ENCODE assay signal across 25 cellular contexts in the genomic region with DNA sequence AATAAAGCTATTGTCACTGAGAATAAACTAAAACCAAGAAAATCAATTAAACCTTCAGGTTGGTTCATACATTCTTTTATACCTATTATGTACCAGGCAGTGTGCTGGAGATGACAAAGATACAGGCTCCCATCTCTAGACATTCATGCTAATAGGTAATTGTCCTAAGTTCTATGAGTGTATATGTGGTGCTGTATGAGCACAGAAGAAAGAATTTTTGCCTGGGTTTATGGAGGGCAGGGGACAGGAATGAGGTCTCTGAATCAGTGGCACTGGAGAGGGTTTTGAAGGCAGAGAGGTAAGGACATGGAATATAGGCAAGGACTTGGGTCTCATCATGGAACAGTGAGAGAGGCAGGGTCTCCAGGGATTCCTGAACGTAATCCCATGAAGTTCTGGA. TPM values are rescaled to one million over a fixed set of nuclear protein-coding genes. Genes with fewer than 3 reads are reported as not detected.
A peak's percentile ranks its signal among the peaks of the same experiment; 100 is the strongest.
DNase-seq lines count a peak whose midpoint lies in the region; ATAC-seq, FAIRE-seq and TF ChIP-seq lines count a peak whose summit lies in the region.
"Had no signal": no experiment of that assay in that cellular context is flagged by ENCODE, and none has a peak within 500 bp of the region (broad histone marks: within the 10 kb centered on the region; RNA-seq: fewer than 3 reads in every experiment).

No MANE protein-coding gene starts in this region.

- H3K4me2 ChIP-seq in A549 (peak overlapping the region; percentile 29; the same call in 1 of the 3 replicates), HCT116 (ENCODE audit: low read length) (peak overlapping the region; percentile 14)
- H3K4me2 ChIP-seq: BLaER1 had no signal

- peaks cover 34% of the 10 kb centered on the region for H3K4me1 ChIP-seq in A549
- H3K4me1 ChIP-seq in HCT116 (ENCODE audit: control insufficient read depth in 1 of 2, insufficient read depth in 2 of 2, low read length in 2 of 2): peaks cover 20 to 48% of the 10 kb centered on the region in 2 experiments
- peaks cover 14% of the 10 kb centered on the region for H3K4me1 ChIP-seq in endodermal cell (ENCODE audit: control insufficient read depth, insufficient read depth, low read length)
- H3K4me1 ChIP-seq in SJCRH30: no peaks in the 10 kb centered on the region; the same call in 1 of the 2 replicates
- H3K4me1 ChIP-seq in transverse colon: peaks cover 4 to 29% (median 18%) of the 10 kb centered on the region in 4 donors

- no peaks in the 10 kb centered on the region for H3K36me3 Mint-ChIP-seq in endodermal cell (ENCODE audit: low read depth)
- H3K36me3 Mint-ChIP-seq in osteocyte (ENCODE audit: unreplicated experiment): no peaks in the 10 kb centered on the region

- intact Hi-C loops in HCT116 (cut with micrococcal nuclease) (loop anchor here (2.0 kb wide), 2 partner anchors 321 to 457 kb away; partner anchors contain the start of gene MED13L), transverse colon (cut with DNase I; ENCODE audit: low total_unique reads) (loop anchor here (2.0 kb wide), 1 partner anchor 321 kb away; the partner anchor contains the start of gene MED13L)

- H3K4me3 ChIP-seq in A549: no peak overlapping the region
- H3K4me3 ChIP-seq in HCT116 (replicated peaks in 1 of 2; ENCODE audit: low read depth in 1 of 2, low read length in 2 of 2): no peak overlapping the region
- H3K4me3 ChIP-seq in endodermal cell (ENCODE audit: low read length): no peak overlapping the region
- no peak overlapping the region for H3K4me3 ChIP-seq in SJCRH30
- H3K4me3 ChIP-seq in transverse colon: no peak overlapping the region
- H3K4me3 ChIP-seq: BLaER1, cardiac muscle cell, ovary, upper lobe of left lung had no signal

- DNase-seq in A549 (ENCODE audit: low read depth in 1 of 2, low spot score in 1 of 2): no peak
- DNase-seq in HCT116 (ENCODE audit: low read depth, low spot score): no peak
- no peak for DNase-seq in endodermal cell
- no peak for DNase-seq in osteocyte (ENCODE audit: extremely low spot score, unreplicated experiment)
- no peak for DNase-seq in SJCRH30
- no peak for DNase-seq in transverse colon
- DNase-seq in activated CD4-positive, CD25-positive, alpha-beta regulatory T cell treated with anti-CD3 and anti-CD28 coated beads, Interleukin-2, amount 50 U/mL, for 72 hours: no peak
- DNase-seq: activated naive CD4-positive, alpha-beta T cell treated with anti-CD3 and anti-CD28 coated beads, Interleukin-2, amount 10 ng/mL, durations not matched to agents 7 days and 5 days; Calu3; H9; head of caudate nucleus; kidney glomerular epithelial cell; NCI-H1048; NCI-H187; NCI-H69; ovary; right cardiac atrium; upper lobe of left lung; WERI-Rb-1 had no signal

- H3K4me1 Mint-ChIP-seq in endodermal cell: peaks cover 29% of the 10 kb centered on the region
- peaks cover 71% of the 10 kb centered on the region for H3K4me1 Mint-ChIP-seq in osteocyte (ENCODE audit: unreplicated experiment)

- no peaks in the 10 kb centered on the region for H3K27me3 ChIP-seq in HCT116 (ENCODE audit: insufficient read depth, low read length)
- no peaks in the 10 kb centered on the region for H3K27me3 ChIP-seq in endodermal cell (ENCODE audit: control insufficient read depth, insufficient read depth, low read length, poor library complexity, severe bottlenecking)
- no peaks in the 10 kb centered on the region for H3K27me3 ChIP-seq in SJCRH30
- H3K27me3 ChIP-seq in transverse colon: no peaks in the 10 kb centered on the region
- H3K27me3 ChIP-seq: BLaER1, cardiac muscle cell, ovary, upper lobe of left lung had no signal

- no peak overlapping the region for H3K9ac ChIP-seq in HCT116 (ENCODE audit: low read length)
- H3K9ac ChIP-seq in endodermal cell (ENCODE audit: extremely low read depth, low read length, poor library complexity, severe bottlenecking): no peak overlapping the region
- H3K9ac ChIP-seq: BLaER1 had no signal

- in situ Hi-C loops in transverse colon (cut with MboI; ENCODE audit: low pct_ligation_motif_present in 1 of 4, low pct_unique_long_range_greater_than_20kb in 1 of 4, low sequenced_read_pairs in 3 of 4): loop anchor here in 2 of 4 donors (10.0 kb wide), 3 partner anchors 53 to 603 kb away; partner anchors contain the start of gene MED13L (in 1 of the 2)

- ATAC-seq in A549 (no peak), HCT116 (no peak), GM21576 (IDR thresholded peaks at IDR 0.05; ENCODE audit: unreplicated experiment) (no peak)
- ATAC-seq: right cardiac atrium, Right ventricle myocardium inferior had no signal

- TF ChIP-seq RAD21 in A549 (conservative IDR thresholded peaks at IDR 0.05 in 1 of 2, IDR thresholded peaks at IDR 0.05 in 1 of 2) (no peak), HCT116 (IDR thresholded peaks at IDR 0.05; ENCODE audit: low read depth) (no peak)

- no peaks in the 10 kb centered on the region for H3K9me2 ChIP-seq in HCT116 (ENCODE audit: insufficient read depth)

- RAD21 ChIA-PET in HCT116 (lab: Charles Lee; ENCODE audit: low non-redundant PET in 1 of 2, low total read pairs in 2 of 2, uncharacterized antibody in 2 of 2, unreplicated experiment in 2 of 2): no interaction called here

- H3K9me3 Mint-ChIP-seq in endodermal cell: no peaks in the 10 kb centered on the region
- no peaks in the 10 kb centered on the region for H3K9me3 Mint-ChIP-seq in osteocyte (ENCODE audit: unreplicated experiment)
- H3K9me3 Mint-ChIP-seq: activated T-helper 1 cell treated with anti-CD3 and anti-CD28 coated beads, Interleukin-12 subunit alpha, Interleukin-12 subunit beta, Interleukin-2, Interleukin-4 antibody, amounts not matched to agents 30 ng/mL and 10 ng/mL and 1 ng/mL, durations not matched to agents 14 hours and 24 hours and 36 hours; H9 had no signal

- no TSS peak for BruUV-seq in HCT116 (replicated peaks; lab: Mats Ljungman, UMichigan)

- TF ChIP-seq EP300 in A549 (IDR thresholded peaks at IDR 0.05) (no peak), transverse colon (IDR thresholded peaks at IDR 0.05; ENCODE audit: low read depth) (no peak)

- CTCF ChIA-PET in A549 (lab: Yijun Ruan, JAX) (interaction anchor here (0.9 kb wide), 1 partner anchor 14 kb away, joined by 3 read pairs; no protein-coding TSS in a partner anchor), HCT116 (lab: Charles Lee) (interaction anchor here (1.1 to 3.5 kb wide), 2 partner anchors 12 to 456 kb away, joined by 4 to 12 read pairs; no protein-coding TSS in a partner anchor)

- peaks cover 3% of the 10 kb centered on the region for H3K27me3 Mint-ChIP-seq in endodermal cell (ENCODE audit: insufficient read depth)
- H3K27me3 Mint-ChIP-seq in osteocyte (ENCODE audit: unreplicated experiment): no peaks in the 10 kb centered on the region

- H3K79me2 ChIP-seq in HCT116 (ENCODE audit: insufficient read depth, low read length): no peaks in the 10 kb centered on the region

- H3K27ac ChIP-seq in A549 (peak overlapping the region; percentile 25 to 76), HCT116 (ENCODE audit: low read depth, low read length) (no peak overlapping the region), endodermal cell (ENCODE audit: low read depth, low read length) (no peak overlapping the region), SJCRH30 (no peak overlapping the region), transverse colon (peak overlapping the region in 1 of 4 donors; percentile 79)
- H3K27ac ChIP-seq: BLaER1, cardiac muscle cell, HL-60, WERI-Rb-1 had no signal

- 86% methylated on average over 1 of the region's 1 CpG for WGBS in A549 (ENCODE audit: missing lambda C conversion rate)
- 88 to 91% methylated on average over 1 of the region's 1 CpG for WGBS in endodermal cell (ENCODE audit: insufficient coverage in 1 of 2, insufficient read length in 1 of 2), 2 experiments
- WGBS in transverse colon (ENCODE audit: low coverage in 1 of 2), 2 donors: 85 to 86% methylated on average over 1 of the region's 1 CpG

- POLR2A ChIA-PET in A549 (lab: Yijun Ruan, JAX) (no interaction called here), HCT116 (lab: Charles Lee) (no interaction called here)

- TF ChIP-seq CTCF in A549 (IDR thresholded peaks at IDR 0.05): no peak
- no peak for TF ChIP-seq CTCF in HCT116 (IDR thresholded peaks at IDR 0.05 in 2 of 3, conservative IDR thresholded peaks at IDR 0.05 in 1 of 3; ENCODE audit: borderline replicate concordance in 1 of 3, insufficient read depth in 1 of 3, low read depth in 2 of 3, low read length in 2 of 3)
- TF ChIP-seq CTCF in endodermal cell (conservative IDR thresholded peaks at IDR 0.05): no peak
- TF ChIP-seq CTCF in osteocyte (IDR thresholded peaks at IDR 0.05): no peak
- TF ChIP-seq CTCF in transverse colon (IDR thresholded peaks at IDR 0.05): no peak

- H3K9me3 ChIP-seq in A549 (no peaks in the 10 kb centered on the region), HCT116 (ENCODE audit: control insufficient read depth in 1 of 2, insufficient read depth in 1 of 2, low read depth in 1 of 2, low read length in 2 of 2) (no peaks in the 10 kb centered on the region), endodermal cell (ENCODE audit: control insufficient read depth, low read length) (no peaks in the 10 kb centered on the region), SJCRH30 (replicated peaks) (no peaks in the 10 kb centered on the region), transverse colon (no peaks in the 10 kb centered on the region)
- H3K9me3 ChIP-seq: ovary, upper lobe of left lung had no signal

- no peaks in the 10 kb centered on the region for H4K20me1 ChIP-seq in HCT116 (ENCODE audit: insufficient read depth)
- H4K20me1 ChIP-seq: BLaER1 had no signal

- H3K36me3 ChIP-seq in HCT116 (ENCODE audit: control insufficient read depth in 1 of 2, insufficient read depth in 2 of 2, low read length in 2 of 2) (no peaks in the 10 kb centered on the region), endodermal cell (ENCODE audit: control insufficient read depth, insufficient read depth, low read length) (no peaks in the 10 kb centered on the region), SJCRH30 (no peaks in the 10 kb centered on the region), transverse colon (no peaks in the 10 kb centered on the region)
- H3K36me3 ChIP-seq: BLaER1, cardiac muscle cell, ovary, upper lobe of left lung, WERI-Rb-1 had no signal

- H3K27ac Mint-ChIP-seq in endodermal cell: peak overlapping the region; percentile 16
- peak overlapping the region; percentile 99 for H3K27ac Mint-ChIP-seq in osteocyte (ENCODE audit: unreplicated experiment)
- H3K27ac Mint-ChIP-seq: activated naive CD4-positive, alpha-beta T cell treated with anti-CD3 and anti-CD28 coated beads, Interleukin-2, amount 10 ng/mL, durations not matched to agents 7 days and 5 days; activated T-helper 1 cell treated with anti-CD3 and anti-CD28 coated beads, Interleukin-12 subunit alpha, Interleukin-12 subunit beta, Interleukin-2, Interleukin-4 antibody, amounts not matched to agents 30 ng/mL and 10 ng/mL and 1 ng/mL, durations not matched to agents 14 hours and 24 hours and 36 hours; H9 had no signal

- no peak for FAIRE-seq in A549 (lab: Jason Lieb, UNC)

- no peak overlapping the region for H2AFZ ChIP-seq in HCT116 (ENCODE audit: low read depth, low read length, poor library complexity, severe bottlenecking)

- no peak for TF ChIP-seq POLR2A in A549 (IDR thresholded peaks at IDR 0.05; ENCODE audit: low read length)
- TF ChIP-seq POLR2A in HCT116 (IDR thresholded peaks at IDR 0.05; ENCODE audit: borderline replicate concordance, extremely low read depth, insufficient read depth, insufficient read length): no peak
- no peak for TF ChIP-seq POLR2A in transverse colon (IDR thresholded peaks at IDR 0.05)

- H3K4me3 Mint-ChIP-seq in endodermal cell (no peak overlapping the region), osteocyte (ENCODE audit: unreplicated experiment) (no peak overlapping the region)
- H3K4me3 Mint-ChIP-seq: activated naive CD4-positive, alpha-beta T cell treated with anti-CD3 and anti-CD28 coated beads, Interleukin-2, amount 10 ng/mL, durations not matched to agents 7 days and 5 days; activated T-helper 1 cell treated with anti-CD3 and anti-CD28 coated beads, Interleukin-12 subunit alpha, Interleukin-12 subunit beta, Interleukin-2, Interleukin-4 antibody, amounts not matched to agents 30 ng/mL and 10 ng/mL and 1 ng/mL, durations not matched to agents 14 hours and 24 hours and 36 hours; H9 had no signal

RNA-seq across cellular contexts. Expression of gene MAP1LC3B2, which starts 38.7 kb away (rescaled TPM):
- 2.8 and 6.7 TPM in 2 replicates for polyA plus RNA-seq in A549 (2011; rRNA removed)
- polyA plus RNA-seq in A549 (2012; cell fraction: cytosol; rRNA removed): 0.50 and 0.57 TPM in 2 replicates
- 0.56 and 0.61 TPM in 2 replicates for polyA plus RNA-seq in A549 (2012; cell fraction: nucleus; rRNA removed)
- polyA plus RNA-seq in A549 (2017; fragmentation: RNase III; extraction: RNeasy Plus Mini Kit Qiagen cat#74134 plus additional on column Dnase treatment): 1.4 to 2.9 TPM (median 2.1 TPM) in 3 replicates
- polyA minus RNA-seq in A549 (2011; rRNA and poly(A)+ RNA removed): 2.8 TPM in 2 replicates
- total RNA-seq in HCT116 (2021; ENCODE audit: unreplicated experiment): 4.7 TPM
- 12.0 and 15.5 TPM in 2 replicates for polyA plus RNA-seq in HCT116 (2012)
- total RNA-seq in endodermal cell: 1 to 10 TPM in 1 of 2 donors, under 1 TPM in 1; 0.80 to 1.4 TPM
- polyA plus RNA-seq in endodermal cell (2013, experiment 1 of 2): 3.7 TPM
- 3.5 TPM for polyA plus RNA-seq in endodermal cell (2013, experiment 2 of 2)
- 1.7 and 2.1 TPM in 2 replicates for total RNA-seq in osteocyte
- not detected in 2 replicates for total RNA-seq in SJCRH30 (2014; rRNA removed; shearing (Covaris generic))
- 1 to 10 TPM in 2 of 4 donors, not detected in 2; 1.1 to 2.5 TPM for total RNA-seq in transverse colon

Comparison
In these comparisons a context has a peak if more than half of its experiments do, and no peak if none do; other contexts are left out.
1. H3K27ac ChIP-seq: peak in A549 (2 of 2); none in HCT116 (single experiment), endodermal cell (single experiment) and SJCRH30 (single experiment).